In the genomic region with DNA sequence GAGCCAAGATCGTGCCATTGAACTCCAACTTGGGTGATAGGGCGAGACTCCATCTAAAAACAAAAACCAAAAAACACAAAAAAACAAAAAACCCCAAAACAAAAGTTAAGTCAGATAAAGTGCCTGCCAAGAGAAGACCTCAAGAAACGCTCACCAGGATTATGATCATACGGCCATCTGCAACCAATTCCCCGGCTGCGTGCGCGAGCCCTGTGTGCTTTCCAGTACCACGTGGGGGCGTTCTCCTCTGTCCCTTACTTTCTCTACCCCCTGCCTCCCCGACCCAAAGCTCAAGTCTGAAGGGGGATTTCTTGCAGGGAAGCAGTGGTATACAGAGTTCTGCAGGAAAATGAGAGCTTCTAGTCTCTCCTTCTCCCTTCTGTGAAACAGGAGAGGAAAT, we compare ENCODE assay signal across 10 cellular contexts. TPM values are rescaled to one million over a fixed set of nuclear protein-coding genes. Genes with fewer than 3 reads are reported as not detected.
A peak's percentile ranks its signal among the peaks of the same experiment; 100 is the strongest.
DNase-seq lines count a peak whose midpoint lies in the region; ATAC-seq and TF ChIP-seq lines count a peak whose summit lies in the region.
"Had no signal": no experiment of that assay in that cellular context is flagged by ENCODE, and none has a peak within 500 bp of the region (broad histone marks: within the 10 kb centered on the region; RNA-seq: fewer than 3 reads in every experiment).

No MANE protein-coding gene starts in this region.

- H3K4me1 ChIP-seq in left ventricle myocardium inferior (no peaks in the 10 kb centered on the region), heart left ventricle (no peaks in the 10 kb centered on the region)

- ATAC-seq in heart left ventricle (no peak), HG03280 (IDR thresholded peaks at IDR 0.05; ENCODE audit: unreplicated experiment) (no peak)
- ATAC-seq: activated T-cell treated with anti-CD3 and anti-CD28 coated beads, Interleukin-2, amount 50 U/mL, for 4 hours had no signal

- TF ChIP-seq POLR2A in heart left ventricle (IDR thresholded peaks at IDR 0.05), result no peak

- H3K36me3 Mint-ChIP-seq in type B pancreatic cell, result no peaks in the 10 kb centered on the region

- H3K9me3 ChIP-seq in left ventricle myocardium inferior (replicated peaks) (no peaks in the 10 kb centered on the region), heart left ventricle (no peaks in the 10 kb centered on the region)

- H3K4me3 ChIP-seq in left ventricle myocardium inferior (no peak overlapping the region), heart left ventricle (no peak overlapping the region), dorsolateral prefrontal cortex (no peak overlapping the region)

- H3K36me3 ChIP-seq in left ventricle myocardium inferior (no peaks in the 10 kb centered on the region), heart left ventricle (no peaks in the 10 kb centered on the region)

- TF ChIP-seq CTCF in left ventricle myocardium inferior (IDR thresholded peaks at IDR 0.05; ENCODE audit: borderline replicate concordance) (peak; percentile 15), heart left ventricle (IDR thresholded peaks at IDR 0.05) (peak in 3 of 12 donors; percentile 16 to 21 (median 17)), dorsolateral prefrontal cortex (IDR thresholded peaks at IDR 0.05 in 54 of 56, conservative IDR thresholded peaks at IDR 0.05 in 2 of 56; ENCODE audit: low read depth in 1 of 56, partially characterized antibody in 56 of 56) (peak in 45 of 56 donors; percentile 12 to 53 (median 30)), type B pancreatic cell (conservative IDR thresholded peaks at IDR 0.05) (peak; percentile 67)

- no peak overlapping the region for H3K27ac ChIP-seq in left ventricle myocardium inferior (replicated peaks)
- no peak overlapping the region for H3K27ac ChIP-seq in heart left ventricle
- H3K27ac ChIP-seq in dorsolateral prefrontal cortex, result no peak overlapping the region

- intact Hi-C loops in left ventricle myocardium inferior (cut with micrococcal nuclease), result no loop called here
- intact Hi-C loops in heart left ventricle (cut with DNase I), result no loop called here
- intact Hi-C loops in dorsolateral prefrontal cortex (cut with DNase I), result no loop called here

- no peaks in the 10 kb centered on the region for H3K4me1 Mint-ChIP-seq in type B pancreatic cell (ENCODE audit: unreplicated experiment)

- 16 to 19% (median 18%) methylated on average over 11 of the region's 11 CpGs for WGBS in heart left ventricle, 4 donors

- DNase-seq in left ventricle myocardium inferior (no peak), heart left ventricle (no peak), NCI-H2227 (lab: John Stamatoyannopoulos, UW; ENCODE audit: unreplicated experiment) (peak; percentile 52), dorsolateral prefrontal cortex (no peak), type B pancreatic cell (ENCODE audit: extremely low spot score, unreplicated experiment) (no peak), NCI-H446 treated with DMSO at 0.1 percent for 48 hours (lab: John Stamatoyannopoulos, UW) (no peak)
- DNase-seq in stimulated activated CD4-positive, alpha-beta T cell treated with anti-CD3 and anti-CD28 coated beads, Interleukin-4, amount 100 ng/mL, for 4 hours, result no peak
- DNase-seq: activated T-cell treated with anti-CD3 and anti-CD28 coated beads, Interleukin-2, amount 50 U/mL, for 4 hours; kidney glomerular epithelial cell had no signal

- no peak overlapping the region for H3K4me3 Mint-ChIP-seq in type B pancreatic cell
- H3K4me3 Mint-ChIP-seq: activated T-cell treated with anti-CD3 and anti-CD28 coated beads, Interleukin-2, amount 50 U/mL, for 4 hours had no signal

- H3K27me3 ChIP-seq in left ventricle myocardium inferior (ENCODE audit: low read depth) (peaks cover 56% of the 10 kb centered on the region), heart left ventricle (peaks cover 0 to 40% (median 7%) of the 10 kb centered on the region in 9 donors), dorsolateral prefrontal cortex (peaks cover 0 to 41% (median 0%) of the 10 kb centered on the region in 45 donors)

- no peaks in the 10 kb centered on the region for H3K9me3 Mint-ChIP-seq in type B pancreatic cell
- H3K9me3 Mint-ChIP-seq: activated T-cell treated with anti-CD3 and anti-CD28 coated beads, Interleukin-2, amount 50 U/mL, for 4 hours had no signal

- H3K27ac Mint-ChIP-seq in type B pancreatic cell, result no peak overlapping the region

- H3K27me3 Mint-ChIP-seq in type B pancreatic cell, result peaks cover 48% of the 10 kb centered on the region

RNA-seq across cellular contexts. Expression of gene RPS19BP1, which starts 10.5 kb away (rescaled TPM):
- total RNA-seq in left ventricle myocardium inferior (59.3 TPM), heart left ventricle (100 to 1,000 TPM in 2 of 9 donors, 10 to 100 TPM in 7; 33.2 to 108 (median 44.5) TPM), dorsolateral prefrontal cortex (100 to 1,000 TPM in 2 of 120 experiments, 10 to 100 TPM in 118; 44.3 to 109 (median 63.6) TPM), type B pancreatic cell (ENCODE audit: low replicate concordance) (52.3 and 59.1 TPM in 2 replicates)
- polyA plus RNA-seq in heart left ventricle, result 100 to 1,000 TPM; 154 to 220 TPM

RNA-seq across cellular contexts. Expression of gene ATF4, which starts 22.7 kb away (rescaled TPM):
- total RNA-seq in left ventricle myocardium inferior (193 TPM), heart left ventricle (100 to 1,000 TPM; 117 to 322 (median 168) TPM), dorsolateral prefrontal cortex (100 to 1,000 TPM; 110 to 287 (median 161) TPM), type B pancreatic cell (ENCODE audit: low replicate concordance) (315 and 398 TPM in 2 replicates)
- polyA plus RNA-seq in heart left ventricle, result 100 to 1,000 TPM; 378 to 458 TPM

RNA-seq across cellular contexts. Expression of gene CACNA1I, which starts 27.5 kb away (rescaled TPM):
- total RNA-seq in left ventricle myocardium inferior (0.05 TPM), heart left ventricle (under 1 TPM in 3 of 9 donors, not detected in 6; 0.02 to 0.07 (median 0.04) TPM), dorsolateral prefrontal cortex (10 to 100 TPM in 119 of 120 experiments, 1 to 10 TPM in 1; 7.4 to 42.2 (median 25.6) TPM), type B pancreatic cell (ENCODE audit: low replicate concordance) (0.60 and 1.1 TPM in 2 replicates)
- under 1 TPM; 0.01 to 0.04 TPM for polyA plus RNA-seq in heart left ventricle

RNA-seq across cellular contexts. Expression of gene MIEF1, which starts 41.0 kb away (rescaled TPM):
- total RNA-seq in left ventricle myocardium inferior (15.5 TPM), heart left ventricle (10 to 100 TPM; 15.4 to 25.2 (median 18.7) TPM), dorsolateral prefrontal cortex (10 to 100 TPM; 21.3 to 40.7 (median 28.0) TPM), type B pancreatic cell (ENCODE audit: low replicate concordance) (35.0 and 35.5 TPM in 2 replicates)
- polyA plus RNA-seq in heart left ventricle, result 10 to 100 TPM in 1 of 2 donors, 1 to 10 TPM in 1; 6.5 to 22.3 TPM
